In the genomic region with DNA sequence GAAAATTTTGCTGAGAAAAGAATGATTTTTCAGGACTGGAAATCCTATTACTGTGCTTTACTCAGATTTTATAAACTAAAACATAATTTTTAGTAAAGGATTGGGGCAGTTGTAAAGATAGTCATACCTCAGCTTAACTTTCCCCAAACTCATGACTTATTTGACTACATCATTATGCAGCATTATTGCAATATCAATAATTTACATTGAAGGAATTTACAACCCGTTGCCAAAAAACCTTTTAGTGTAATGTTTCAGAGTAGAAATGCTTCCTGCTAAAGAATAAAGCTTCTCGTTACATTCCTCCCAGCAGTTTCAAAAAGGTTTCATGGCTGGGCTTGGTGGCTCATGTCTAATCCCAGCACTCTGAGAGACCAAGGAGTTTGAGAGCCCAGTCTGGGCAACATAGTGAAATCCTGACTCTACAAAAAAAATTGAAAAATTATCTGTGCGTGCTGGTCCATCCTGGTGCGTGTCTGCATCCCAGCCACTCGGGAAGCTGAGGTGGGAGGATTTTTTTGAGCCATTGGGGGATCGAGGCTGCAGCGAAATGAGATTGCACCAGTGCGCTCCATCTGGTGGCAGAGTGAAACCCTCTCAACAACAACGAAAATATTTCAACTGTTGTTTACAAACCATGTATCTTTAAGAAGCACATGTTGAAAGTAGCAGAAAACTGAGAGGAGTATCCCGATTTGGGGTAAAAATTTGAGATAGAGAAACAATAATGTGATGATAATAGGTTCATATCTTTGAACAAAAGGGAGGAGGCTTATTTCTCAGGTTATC, we compare ENCODE assay signal across 1 cellular context.
TF ChIP-seq lines count a peak whose summit lies in the region.

No MANE protein-coding gene starts in this region.

TF ChIP-seq in K562, 482 proteins besides CTCF, POLR2A, EP300 and RAD21 (continues in another document):
- TF ChIP-seq CTBP1 (IDR thresholded peaks at IDR 0.05; ENCODE audit: borderline replicate concordance): peak; percentile 29; the same call in 1 of the 2 replicates
- TF ChIP-seq PCBP1 (IDR thresholded peaks at IDR 0.05; ENCODE audit: low read depth, low read length, poor library complexity, severe bottlenecking): no peak
- TF ChIP-seq ZNF384 (IDR thresholded peaks at IDR 0.05; ENCODE audit: low read depth, low read length): peak; percentile 56; the same call in 1 of the 2 replicates
- no peak for TF ChIP-seq C11orf30 (IDR thresholded peaks at IDR 0.05; ENCODE audit: low read depth)
- TF ChIP-seq, protein P1, sequence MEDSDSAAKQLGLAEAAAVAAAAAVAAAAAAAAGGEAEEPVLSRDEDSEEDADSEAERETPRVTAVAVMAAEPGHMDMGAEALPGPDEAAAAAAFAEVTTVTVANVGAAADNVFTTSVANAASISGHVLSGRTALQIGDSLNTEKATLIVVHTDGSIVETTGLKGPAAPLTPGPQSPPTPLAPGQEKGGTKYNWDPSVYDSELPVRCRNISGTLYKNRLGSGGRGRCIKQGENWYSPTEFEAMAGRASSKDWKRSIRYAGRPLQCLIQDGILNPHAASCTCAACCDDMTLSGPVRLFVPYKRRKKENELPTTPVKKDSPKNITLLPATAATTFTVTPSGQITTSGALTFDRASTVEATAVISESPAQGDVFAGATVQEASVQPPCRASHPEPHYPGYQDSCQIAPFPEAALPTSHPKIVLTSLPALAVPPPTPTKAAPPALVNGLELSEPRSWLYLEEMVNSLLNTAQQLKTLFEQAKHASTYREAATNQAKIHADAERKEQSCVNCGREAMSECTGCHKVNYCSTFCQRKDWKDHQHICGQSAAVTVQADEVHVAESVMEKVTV (CRISPR knock-in tag; IDR thresholded peaks at IDR 0.05): peak; percentile 60
- TF ChIP-seq NONO (IDR thresholded peaks at IDR 0.05; ENCODE audit: low read depth in 2 of 2, low read length in 1 of 2): no peak
- TF ChIP-seq SMARCC2 (IDR thresholded peaks at IDR 0.05; ENCODE audit: low read depth): peak; percentile 88
- peak; percentile 51 for TF ChIP-seq SOX6 (IDR thresholded peaks at IDR 0.05)
- TF ChIP-seq FOXA3 (CRISPR knock-in tag; conservative IDR thresholded peaks at IDR 0.05 in 1 of 2, IDR thresholded peaks at IDR 0.05 in 1 of 2): peak; percentile 51 to 85; a peak in 3 of 4 replicates
- TF ChIP-seq SRSF1 (IDR thresholded peaks at IDR 0.05; ENCODE audit: low read depth, low read length): no peak
- no peak for TF ChIP-seq RBM14 (IDR thresholded peaks at IDR 0.05; ENCODE audit: borderline replicate concordance, insufficient read depth, low read depth, low read length)
- peak; percentile 31; the same call in 1 of the 2 replicates for TF ChIP-seq FOXP1 (CRISPR knock-in tag; IDR thresholded peaks at IDR 0.05)
- TF ChIP-seq, protein P2, sequence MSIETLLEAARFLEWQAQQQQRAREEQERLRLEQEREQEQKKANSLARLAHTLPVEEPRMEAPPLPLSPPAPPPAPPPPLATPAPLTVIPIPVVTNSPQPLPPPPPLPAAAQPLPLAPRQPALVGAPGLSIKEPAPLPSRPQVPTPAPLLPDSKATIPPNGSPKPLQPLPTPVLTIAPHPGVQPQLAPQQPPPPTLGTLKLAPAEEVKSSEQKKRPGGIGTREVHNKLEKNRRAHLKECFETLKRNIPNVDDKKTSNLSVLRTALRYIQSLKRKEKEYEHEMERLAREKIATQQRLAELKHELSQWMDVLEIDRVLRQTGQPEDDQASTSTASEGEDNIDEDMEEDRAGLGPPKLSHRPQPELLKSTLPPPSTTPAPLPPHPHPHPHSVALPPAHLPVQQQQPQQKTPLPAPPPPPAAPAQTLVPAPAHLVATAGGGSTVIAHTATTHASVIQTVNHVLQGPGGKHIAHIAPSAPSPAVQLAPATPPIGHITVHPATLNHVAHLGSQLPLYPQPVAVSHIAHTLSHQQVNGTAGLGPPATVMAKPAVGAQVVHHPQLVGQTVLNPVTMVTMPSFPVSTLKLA (conservative IDR thresholded peaks at IDR 0.05): peak; percentile 67 to 79
- 0 out of 2 replicates have a peak, but pooled peaks have one; percentile 12 for TF ChIP-seq CREM (IDR thresholded peaks at IDR 0.05; ENCODE audit: low read depth)
- 0 out of 2 replicates have a peak, but pooled peaks have one; percentile 8 for TF ChIP-seq POLR2AphosphoS5 (IDR thresholded peaks at IDR 0.05; ENCODE audit: control insufficient read depth, insufficient read depth, low read depth, low read length)
- TF ChIP-seq ARID1B (IDR thresholded peaks at IDR 0.05): peak; percentile 54
- TF ChIP-seq, protein P3, sequence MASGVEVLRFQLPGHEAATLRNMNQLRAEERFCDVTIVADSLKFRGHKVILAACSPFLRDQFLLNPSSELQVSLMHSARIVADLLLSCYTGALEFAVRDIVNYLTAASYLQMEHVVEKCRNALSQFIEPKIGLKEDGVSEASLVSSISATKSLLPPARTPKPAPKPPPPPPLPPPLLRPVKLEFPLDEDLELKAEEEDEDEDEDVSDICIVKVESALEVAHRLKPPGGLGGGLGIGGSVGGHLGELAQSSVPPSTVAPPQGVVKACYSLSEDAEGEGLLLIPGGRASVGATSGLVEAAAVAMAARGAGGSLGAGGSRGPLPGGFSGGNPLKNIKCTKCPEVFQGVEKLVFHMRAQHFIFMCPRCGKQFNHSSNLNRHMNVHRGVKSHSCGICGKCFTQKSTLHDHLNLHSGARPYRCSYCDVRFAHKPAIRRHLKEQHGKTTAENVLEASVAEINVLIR (CRISPR knock-in tag; IDR thresholded peaks at IDR 0.05): no peak
- TF ChIP-seq CEBPG (CRISPR knock-in tag; IDR thresholded peaks at IDR 0.05): no peak
- 0 out of 4 replicates have a peak, but pooled peaks of 1 of the 2 experiments have one; percentile 17 for TF ChIP-seq CEBPG (tag; conservative IDR thresholded peaks at IDR 0.05 in 1 of 2, IDR thresholded peaks at IDR 0.05 in 1 of 2)
- TF ChIP-seq, protein P4, sequence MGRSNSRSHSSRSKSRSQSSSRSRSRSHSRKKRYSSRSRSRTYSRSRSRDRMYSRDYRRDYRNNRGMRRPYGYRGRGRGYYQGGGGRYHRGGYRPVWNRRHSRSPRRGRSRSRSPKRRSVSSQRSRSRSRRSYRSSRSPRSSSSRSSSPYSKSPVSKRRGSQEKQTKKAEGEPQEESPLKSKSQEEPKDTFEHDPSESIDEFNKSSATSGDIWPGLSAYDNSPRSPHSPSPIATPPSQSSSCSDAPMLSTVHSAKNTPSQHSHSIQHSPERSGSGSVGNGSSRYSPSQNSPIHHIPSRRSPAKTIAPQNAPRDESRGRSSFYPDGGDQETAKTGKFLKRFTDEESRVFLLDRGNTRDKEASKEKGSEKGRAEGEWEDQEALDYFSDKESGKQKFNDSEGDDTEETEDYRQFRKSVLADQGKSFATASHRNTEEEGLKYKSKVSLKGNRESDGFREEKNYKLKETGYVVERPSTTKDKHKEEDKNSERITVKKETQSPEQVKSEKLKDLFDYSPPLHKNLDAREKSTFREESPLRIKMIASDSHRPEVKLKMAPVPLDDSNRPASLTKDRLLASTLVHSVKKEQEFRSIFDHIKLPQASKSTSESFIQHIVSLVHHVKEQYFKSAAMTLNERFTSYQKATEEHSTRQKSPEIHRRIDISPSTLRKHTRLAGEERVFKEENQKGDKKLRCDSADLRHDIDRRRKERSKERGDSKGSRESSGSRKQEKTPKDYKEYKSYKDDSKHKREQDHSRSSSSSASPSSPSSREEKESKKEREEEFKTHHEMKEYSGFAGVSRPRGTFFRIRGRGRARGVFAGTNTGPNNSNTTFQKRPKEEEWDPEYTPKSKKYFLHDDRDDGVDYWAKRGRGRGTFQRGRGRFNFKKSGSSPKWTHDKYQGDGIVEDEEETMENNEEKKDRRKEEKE (IDR thresholded peaks at IDR 0.05; ENCODE audit: borderline replicate concordance in 1 of 2, control insufficient read depth in 1 of 2, low read depth in 2 of 2, low read length in 1 of 2): 0 out of 4 replicates have a peak, but pooled peaks of 1 of the 2 experiments have one; percentile 19
- TF ChIP-seq POLR3A (IDR thresholded peaks at IDR 0.05; ENCODE audit: borderline replicate concordance, extremely low read depth, insufficient read depth, insufficient read length): no peak
- 0 out of 2 replicates have a peak, but pooled peaks have one; percentile 33 for TF ChIP-seq SMAD3 (CRISPR knock-in tag; conservative IDR thresholded peaks at IDR 0.05)
- TF ChIP-seq, protein P5, sequence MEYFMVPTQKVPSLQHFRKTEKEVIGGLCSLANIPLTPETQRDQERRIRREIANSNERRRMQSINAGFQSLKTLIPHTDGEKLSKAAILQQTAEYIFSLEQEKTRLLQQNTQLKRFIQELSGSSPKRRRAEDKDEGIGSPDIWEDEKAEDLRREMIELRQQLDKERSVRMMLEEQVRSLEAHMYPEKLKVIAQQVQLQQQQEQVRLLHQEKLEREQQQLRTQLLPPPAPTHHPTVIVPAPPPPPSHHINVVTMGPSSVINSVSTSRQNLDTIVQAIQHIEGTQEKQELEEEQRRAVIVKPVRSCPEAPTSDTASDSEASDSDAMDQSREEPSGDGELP (CRISPR knock-in tag; IDR thresholded peaks at IDR 0.05; ENCODE audit: borderline replicate concordance): 0 out of 2 replicates have a peak, but pooled peaks have one; percentile 26
- TF ChIP-seq, protein P6, sequence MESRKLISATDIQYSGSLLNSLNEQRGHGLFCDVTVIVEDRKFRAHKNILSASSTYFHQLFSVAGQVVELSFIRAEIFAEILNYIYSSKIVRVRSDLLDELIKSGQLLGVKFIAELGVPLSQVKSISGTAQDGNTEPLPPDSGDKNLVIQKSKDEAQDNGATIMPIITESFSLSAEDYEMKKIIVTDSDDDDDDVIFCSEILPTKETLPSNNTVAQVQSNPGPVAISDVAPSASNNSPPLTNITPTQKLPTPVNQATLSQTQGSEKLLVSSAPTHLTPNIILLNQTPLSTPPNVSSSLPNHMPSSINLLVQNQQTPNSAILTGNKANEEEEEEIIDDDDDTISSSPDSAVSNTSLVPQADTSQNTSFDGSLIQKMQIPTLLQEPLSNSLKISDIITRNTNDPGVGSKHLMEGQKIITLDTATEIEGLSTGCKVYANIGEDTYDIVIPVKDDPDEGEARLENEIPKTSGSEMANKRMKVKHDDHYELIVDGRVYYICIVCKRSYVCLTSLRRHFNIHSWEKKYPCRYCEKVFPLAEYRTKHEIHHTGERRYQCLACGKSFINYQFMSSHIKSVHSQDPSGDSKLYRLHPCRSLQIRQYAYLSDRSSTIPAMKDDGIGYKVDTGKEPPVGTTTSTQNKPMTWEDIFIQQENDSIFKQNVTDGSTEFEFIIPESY (CRISPR knock-in tag; IDR thresholded peaks at IDR 0.05): peak; percentile 89
- 0 out of 2 replicates have a peak, but pooled peaks have one; percentile 17 for TF ChIP-seq TCF3 (CRISPR knock-in tag; IDR thresholded peaks at IDR 0.05)
- TF ChIP-seq, protein P7, sequence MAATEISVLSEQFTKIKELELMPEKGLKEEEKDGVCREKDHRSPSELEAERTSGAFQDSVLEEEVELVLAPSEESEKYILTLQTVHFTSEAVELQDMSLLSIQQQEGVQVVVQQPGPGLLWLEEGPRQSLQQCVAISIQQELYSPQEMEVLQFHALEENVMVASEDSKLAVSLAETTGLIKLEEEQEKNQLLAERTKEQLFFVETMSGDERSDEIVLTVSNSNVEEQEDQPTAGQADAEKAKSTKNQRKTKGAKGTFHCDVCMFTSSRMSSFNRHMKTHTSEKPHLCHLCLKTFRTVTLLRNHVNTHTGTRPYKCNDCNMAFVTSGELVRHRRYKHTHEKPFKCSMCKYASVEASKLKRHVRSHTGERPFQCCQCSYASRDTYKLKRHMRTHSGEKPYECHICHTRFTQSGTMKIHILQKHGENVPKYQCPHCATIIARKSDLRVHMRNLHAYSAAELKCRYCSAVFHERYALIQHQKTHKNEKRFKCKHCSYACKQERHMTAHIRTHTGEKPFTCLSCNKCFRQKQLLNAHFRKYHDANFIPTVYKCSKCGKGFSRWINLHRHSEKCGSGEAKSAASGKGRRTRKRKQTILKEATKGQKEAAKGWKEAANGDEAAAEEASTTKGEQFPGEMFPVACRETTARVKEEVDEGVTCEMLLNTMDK (IDR thresholded peaks at IDR 0.05; ENCODE audit: borderline replicate concordance, insufficient read depth, low read depth, low read length, poor library complexity, severe bottlenecking): peak; percentile 89
- TF ChIP-seq, protein P8, sequence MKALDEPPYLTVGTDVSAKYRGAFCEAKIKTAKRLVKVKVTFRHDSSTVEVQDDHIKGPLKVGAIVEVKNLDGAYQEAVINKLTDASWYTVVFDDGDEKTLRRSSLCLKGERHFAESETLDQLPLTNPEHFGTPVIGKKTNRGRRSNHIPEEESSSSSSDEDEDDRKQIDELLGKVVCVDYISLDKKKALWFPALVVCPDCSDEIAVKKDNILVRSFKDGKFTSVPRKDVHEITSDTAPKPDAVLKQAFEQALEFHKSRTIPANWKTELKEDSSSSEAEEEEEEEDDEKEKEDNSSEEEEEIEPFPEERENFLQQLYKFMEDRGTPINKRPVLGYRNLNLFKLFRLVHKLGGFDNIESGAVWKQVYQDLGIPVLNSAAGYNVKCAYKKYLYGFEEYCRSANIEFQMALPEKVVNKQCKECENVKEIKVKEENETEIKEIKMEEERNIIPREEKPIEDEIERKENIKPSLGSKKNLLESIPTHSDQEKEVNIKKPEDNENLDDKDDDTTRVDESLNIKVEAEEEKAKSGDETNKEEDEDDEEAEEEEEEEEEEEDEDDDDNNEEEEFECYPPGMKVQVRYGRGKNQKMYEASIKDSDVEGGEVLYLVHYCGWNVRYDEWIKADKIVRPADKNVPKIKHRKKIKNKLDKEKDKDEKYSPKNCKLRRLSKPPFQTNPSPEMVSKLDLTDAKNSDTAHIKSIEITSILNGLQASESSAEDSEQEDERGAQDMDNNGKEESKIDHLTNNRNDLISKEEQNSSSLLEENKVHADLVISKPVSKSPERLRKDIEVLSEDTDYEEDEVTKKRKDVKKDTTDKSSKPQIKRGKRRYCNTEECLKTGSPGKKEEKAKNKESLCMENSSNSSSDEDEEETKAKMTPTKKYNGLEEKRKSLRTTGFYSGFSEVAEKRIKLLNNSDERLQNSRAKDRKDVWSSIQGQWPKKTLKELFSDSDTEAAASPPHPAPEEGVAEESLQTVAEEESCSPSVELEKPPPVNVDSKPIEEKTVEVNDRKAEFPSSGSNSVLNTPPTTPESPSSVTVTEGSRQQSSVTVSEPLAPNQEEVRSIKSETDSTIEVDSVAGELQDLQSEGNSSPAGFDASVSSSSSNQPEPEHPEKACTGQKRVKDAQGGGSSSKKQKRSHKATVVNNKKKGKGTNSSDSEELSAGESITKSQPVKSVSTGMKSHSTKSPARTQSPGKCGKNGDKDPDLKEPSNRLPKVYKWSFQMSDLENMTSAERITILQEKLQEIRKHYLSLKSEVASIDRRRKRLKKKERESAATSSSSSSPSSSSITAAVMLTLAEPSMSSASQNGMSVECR (CRISPR knock-in tag; IDR thresholded peaks at IDR 0.05): no peak
- no peak for TF ChIP-seq TEAD1 (CRISPR knock-in tag; IDR thresholded peaks at IDR 0.05)
- peak; percentile 22; the same call in 1 of the 2 replicates for TF ChIP-seq CXXC5 (CRISPR knock-in tag; IDR thresholded peaks at IDR 0.05)
- TF ChIP-seq, protein P9, sequence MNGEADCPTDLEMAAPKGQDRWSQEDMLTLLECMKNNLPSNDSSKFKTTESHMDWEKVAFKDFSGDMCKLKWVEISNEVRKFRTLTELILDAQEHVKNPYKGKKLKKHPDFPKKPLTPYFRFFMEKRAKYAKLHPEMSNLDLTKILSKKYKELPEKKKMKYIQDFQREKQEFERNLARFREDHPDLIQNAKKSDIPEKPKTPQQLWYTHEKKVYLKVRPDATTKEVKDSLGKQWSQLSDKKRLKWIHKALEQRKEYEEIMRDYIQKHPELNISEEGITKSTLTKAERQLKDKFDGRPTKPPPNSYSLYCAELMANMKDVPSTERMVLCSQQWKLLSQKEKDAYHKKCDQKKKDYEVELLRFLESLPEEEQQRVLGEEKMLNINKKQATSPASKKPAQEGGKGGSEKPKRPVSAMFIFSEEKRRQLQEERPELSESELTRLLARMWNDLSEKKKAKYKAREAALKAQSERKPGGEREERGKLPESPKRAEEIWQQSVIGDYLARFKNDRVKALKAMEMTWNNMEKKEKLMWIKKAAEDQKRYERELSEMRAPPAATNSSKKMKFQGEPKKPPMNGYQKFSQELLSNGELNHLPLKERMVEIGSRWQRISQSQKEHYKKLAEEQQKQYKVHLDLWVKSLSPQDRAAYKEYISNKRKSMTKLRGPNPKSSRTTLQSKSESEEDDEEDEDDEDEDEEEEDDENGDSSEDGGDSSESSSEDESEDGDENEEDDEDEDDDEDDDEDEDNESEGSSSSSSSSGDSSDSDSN (IDR thresholded peaks at IDR 0.05; ENCODE audit: borderline replicate concordance in 1 of 2, low read depth in 2 of 2, low read length in 2 of 2): no peak
- TF ChIP-seq SMAD4 (CRISPR knock-in tag; conservative IDR thresholded peaks at IDR 0.05): 0 out of 2 replicates have a peak, but pooled peaks have one; percentile 18
